In genomic region chr3:134615743-134616142, GRCh38 we compare ENCODE assay signal across 1 cellular context.
TF ChIP-seq lines count a peak whose summit lies in the region.

No MANE protein-coding gene starts in this region.

TF ChIP-seq in IMR-90, 13 proteins besides CTCF, POLR2A, EP300 and RAD21 (continued from another document):
- TF ChIP-seq, protein P1, sequence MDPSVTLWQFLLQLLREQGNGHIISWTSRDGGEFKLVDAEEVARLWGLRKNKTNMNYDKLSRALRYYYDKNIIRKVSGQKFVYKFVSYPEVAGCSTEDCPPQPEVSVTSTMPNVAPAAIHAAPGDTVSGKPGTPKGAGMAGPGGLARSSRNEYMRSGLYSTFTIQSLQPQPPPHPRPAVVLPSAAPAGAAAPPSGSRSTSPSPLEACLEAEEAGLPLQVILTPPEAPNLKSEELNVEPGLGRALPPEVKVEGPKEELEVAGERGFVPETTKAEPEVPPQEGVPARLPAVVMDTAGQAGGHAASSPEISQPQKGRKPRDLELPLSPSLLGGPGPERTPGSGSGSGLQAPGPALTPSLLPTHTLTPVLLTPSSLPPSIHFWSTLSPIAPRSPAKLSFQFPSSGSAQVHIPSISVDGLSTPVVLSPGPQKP (IDR thresholded peaks at IDR 0.05; ENCODE audit: borderline replicate concordance, low read depth, low read length) = no peak
